In genomic region chr17:7914771-7915610, GRCh38 we compare ENCODE assay signal across 8 cellular contexts. TPM values are rescaled to one million over a fixed set of nuclear protein-coding genes. Genes with fewer than 3 reads are reported as not detected.
DNase-seq lines count a peak whose midpoint lies in the region; ATAC-seq, FAIRE-seq and TF ChIP-seq lines count a peak whose summit lies in the region.

No MANE protein-coding gene starts in this region.

- H3K79me2 ChIP-seq in endothelial cell of umbilical vein (ENCODE audit: control insufficient read depth, insufficient read depth, low read length) = no peaks in the 10 kb centered on the region

- H3K9me1 ChIP-seq in endothelial cell of umbilical vein (replicated peaks; ENCODE audit: control insufficient read depth, extremely low read depth, insufficient read depth, low read length) = no peaks in the 10 kb centered on the region

- no peak overlapping the region for H3K9ac ChIP-seq in endothelial cell of umbilical vein (replicated peaks; ENCODE audit: extremely low read depth, insufficient read depth, low read length)

- peaks cover 20% of the 10 kb centered on the region for H3K36me3 Mint-ChIP-seq in nephron progenitor cell (ENCODE audit: low read depth)

- peak overlapping the region; percentile 85 for H3K4me3 Mint-ChIP-seq in nephron progenitor cell

- CTCF ChIA-PET in endothelial cell of umbilical vein (lab: Charles Lee) = interaction anchor here (0.7 to 4.0 kb wide), 11 partner anchors 12 to 142 kb away, joined by 3 to 46 read pairs (median 4); no protein-coding TSS in a partner anchor

- dilution Hi-C loops in endothelial cell of umbilical vein (cut with MboI; ENCODE audit: extremely low pct_ligation_motif_present, low sequenced_read_pairs) = no loop called here

- H3K27ac ChIP-seq in endothelial cell of umbilical vein (ENCODE audit: insufficient read depth, low read depth, low read length) = no peak overlapping the region

- no peaks in the 10 kb centered on the region for H4K20me1 ChIP-seq in endothelial cell of umbilical vein (replicated peaks; ENCODE audit: control insufficient read depth, extremely low read depth, insufficient read depth, low read length)

- peak overlapping the region; percentile 69 for H3K27ac Mint-ChIP-seq in nephron progenitor cell

- H3K9me3 Mint-ChIP-seq in nephron progenitor cell = peaks cover 7% of the 10 kb centered on the region

- TF ChIP-seq CTCF in BE2C (IDR thresholded peaks at IDR 0.05; ENCODE audit: low read depth, low read length) (no peak), endothelial cell of umbilical vein (IDR thresholded peaks at IDR 0.05; ENCODE audit: extremely low read depth in 1 of 2, insufficient read depth in 1 of 2, low read depth in 1 of 2, low read length in 2 of 2) (no peak), nephron progenitor cell (IDR thresholded peaks at IDR 0.05) (no peak)

- ATAC-seq in GM21717 (IDR thresholded peaks at IDR 0.05; ENCODE audit: unreplicated experiment) = peak; percentile 2
- no peak for ATAC-seq in HG03469 (IDR thresholded peaks at IDR 0.05; ENCODE audit: unreplicated experiment)
- no peak for ATAC-seq in HG03175 (IDR thresholded peaks at IDR 0.05; ENCODE audit: unreplicated experiment)

- H3K9me3 ChIP-seq in BE2C = peaks cover 3% of the 10 kb centered on the region; the same call in 1 of the 2 replicates
- no peaks in the 10 kb centered on the region for H3K9me3 ChIP-seq in endothelial cell of umbilical vein (replicated peaks; ENCODE audit: control insufficient read depth, insufficient read depth, low read length)

- peaks cover 30% of the 10 kb centered on the region for H3K27me3 Mint-ChIP-seq in nephron progenitor cell (ENCODE audit: low read depth, poor library complexity)

- H3K4me3 ChIP-seq in BE2C (ENCODE audit: low read depth, low read length) (peak overlapping the region; percentile 57), endothelial cell of umbilical vein (replicated peaks in 1 of 3; ENCODE audit: insufficient read depth in 1 of 3, low read depth in 1 of 3, low read length in 3 of 3) (peak overlapping the region in 2 of 3 experiments; percentile 24 to 44)

- H3K4me1 ChIP-seq in BE2C = peaks cover 2% of the 10 kb centered on the region; the same call in 1 of the 2 replicates
- peaks cover 14% of the 10 kb centered on the region for H3K4me1 ChIP-seq in endothelial cell of umbilical vein (ENCODE audit: control insufficient read depth, extremely low read depth, insufficient read depth, low read length)

- POLR2A ChIA-PET in endothelial cell of umbilical vein (lab: Charles Lee) = no interaction called here

- H2AFZ ChIP-seq in endothelial cell of umbilical vein (ENCODE audit: low read depth, low read length) = peak overlapping the region; percentile 46

- no peak for TF ChIP-seq POLR2A in endothelial cell of umbilical vein (IDR thresholded peaks at IDR 0.05; ENCODE audit: low read depth, low read length)

- BruUV-seq in endothelial cell of umbilical vein (replicated peaks; lab: Mats Ljungman, UMichigan) = no TSS peak

- no peak for FAIRE-seq in endothelial cell of umbilical vein (lab: Jason Lieb, UNC)

- DNase-seq in BE2C (no peak), RPMI7951 (ENCODE audit: low read depth) (peak; percentile 43), endothelial cell of umbilical vein (ENCODE audit: low read depth, low spot score) (peak; percentile 67), nephron progenitor cell (no peak)
- DNase-seq in effector CD8-positive, alpha-beta T cell (lab: John Stamatoyannopoulos, UW) = no peak

- intact Hi-C loops in endothelial cell of umbilical vein (cut with micrococcal nuclease) = loop anchor here (1.0 kb wide), 1 partner anchor 26 kb away; no protein-coding TSS in a partner anchor

- H3K36me3 ChIP-seq in BE2C (no peaks in the 10 kb centered on the region; the same call in 1 of the 2 replicates), endothelial cell of umbilical vein (ENCODE audit: control insufficient read depth in 2 of 2, extremely low read depth in 1 of 2, insufficient read depth in 2 of 2, low read length in 2 of 2) (peaks cover 6 to 22% of the 10 kb centered on the region in 2 experiments)

- peaks cover 32% of the 10 kb centered on the region for H3K4me1 Mint-ChIP-seq in nephron progenitor cell

- H3K4me2 ChIP-seq in endothelial cell of umbilical vein (ENCODE audit: insufficient read depth, low read length) = peak overlapping the region; percentile 41

- H3K27me3 ChIP-seq in BE2C = no peaks in the 10 kb centered on the region
- no peaks in the 10 kb centered on the region for H3K27me3 ChIP-seq in endothelial cell of umbilical vein (ENCODE audit: control insufficient read depth in 2 of 2, insufficient read depth in 2 of 2, low read length in 2 of 2)

TF ChIP-seq in endothelial cell of umbilical vein, 7 proteins besides CTCF, POLR2A, EP300 and RAD21 (continues in another document):
- no peak for TF ChIP-seq JUN (IDR thresholded peaks at IDR 0.05; ENCODE audit: borderline replicate concordance, insufficient read depth, insufficient read length, low read depth)
- TF ChIP-seq FOS (IDR thresholded peaks at IDR 0.05; ENCODE audit: borderline replicate concordance, insufficient read depth, low read length) = no peak
- no peak for TF ChIP-seq EZH2 (IDR thresholded peaks at IDR 0.05; ENCODE audit: borderline replicate concordance, low read depth, low read length, severe bottlenecking)
- TF ChIP-seq MAX (IDR thresholded peaks at IDR 0.05; ENCODE audit: insufficient read depth, insufficient read length) = no peak

RNA-seq across cellular contexts. Expression of gene RNF227, which starts 1.1 kb away (rescaled TPM):
- polyA plus RNA-seq in BE2C (2012; ENCODE audit: insufficient read depth, insufficient read length, low read depth) = 3.3 TPM
- total RNA-seq in RPMI7951 (2014; rRNA removed; shearing (Covaris generic)) = 2.3 and 7.8 TPM in 2 replicates
- 0.58 TPM in 2 replicates for total RNA-seq in endothelial cell of umbilical vein
- polyA plus RNA-seq in endothelial cell of umbilical vein = 0.76 TPM in 2 replicates
- polyA plus RNA-seq in endothelial cell of umbilical vein (2011; cell fraction: cytosol; rRNA removed) = 0.56 and 1.3 TPM in 2 replicates
- 0.94 and 1.7 TPM in 2 replicates for polyA plus RNA-seq in endothelial cell of umbilical vein (2011; cell fraction: nucleus; rRNA removed)
- 0.33 and 0.40 TPM in 2 replicates for polyA plus RNA-seq in endothelial cell of umbilical vein (2012)
- polyA minus RNA-seq in endothelial cell of umbilical vein = 0.49 and 0.87 TPM in 2 replicates
- polyA minus RNA-seq in endothelial cell of umbilical vein (2011; cell fraction: cytosol; rRNA and poly(A)+ RNA removed) = 4.6 TPM
- 0.72 and 0.91 TPM in 2 replicates for polyA minus RNA-seq in endothelial cell of umbilical vein (2011; cell fraction: nucleus; rRNA and poly(A)+ RNA removed)

RNA-seq across cellular contexts. Expression of gene KCNAB3, which starts 14.7 kb away (rescaled TPM):
- 1.6 TPM for polyA plus RNA-seq in BE2C (2012; ENCODE audit: insufficient read depth, insufficient read length, low read depth)
- 1.1 TPM in 2 replicates for total RNA-seq in RPMI7951 (2014; rRNA removed; shearing (Covaris generic))
- 2.4 and 4.2 TPM in 2 replicates for total RNA-seq in endothelial cell of umbilical vein
- polyA plus RNA-seq in endothelial cell of umbilical vein = 1.3 and 2.1 TPM in 2 replicates
- polyA plus RNA-seq in endothelial cell of umbilical vein (2011; cell fraction: cytosol; rRNA removed) = 0.34 and 0.72 TPM in 2 replicates
- polyA plus RNA-seq in endothelial cell of umbilical vein (2011; cell fraction: nucleus; rRNA removed) = 21.7 and 22.6 TPM in 2 replicates
- polyA plus RNA-seq in endothelial cell of umbilical vein (2012) = 1.8 and 2.1 TPM in 2 replicates
- 0.83 and 1.6 TPM in 2 replicates for polyA minus RNA-seq in endothelial cell of umbilical vein
- not detected for polyA minus RNA-seq in endothelial cell of umbilical vein (2011; cell fraction: cytosol; rRNA and poly(A)+ RNA removed)
- polyA minus RNA-seq in endothelial cell of umbilical vein (2011; cell fraction: nucleus; rRNA and poly(A)+ RNA removed) = 1.9 and 3.6 TPM in 2 replicates

RNA-seq across cellular contexts. Expression of gene TRAPPC1, which starts 16.8 kb away (rescaled TPM):
- 156 TPM for polyA plus RNA-seq in BE2C (2012; ENCODE audit: insufficient read depth, insufficient read length, low read depth)
- total RNA-seq in RPMI7951 (2014; rRNA removed; shearing (Covaris generic)) = 39.9 and 54.2 TPM in 2 replicates
- 139 and 146 TPM in 2 replicates for total RNA-seq in endothelial cell of umbilical vein
- 250 and 272 TPM in 2 replicates for polyA plus RNA-seq in endothelial cell of umbilical vein
- polyA plus RNA-seq in endothelial cell of umbilical vein (2011; cell fraction: cytosol; rRNA removed) = 270 and 310 TPM in 2 replicates
- 66.9 and 75.5 TPM in 2 replicates for polyA plus RNA-seq in endothelial cell of umbilical vein (2011; cell fraction: nucleus; rRNA removed)
- 215 and 270 TPM in 2 replicates for polyA plus RNA-seq in endothelial cell of umbilical vein (2012)
- 158 and 166 TPM in 2 replicates for polyA minus RNA-seq in endothelial cell of umbilical vein
- polyA minus RNA-seq in endothelial cell of umbilical vein (2011; cell fraction: cytosol; rRNA and poly(A)+ RNA removed) = 40.5 TPM
- polyA minus RNA-seq in endothelial cell of umbilical vein (2011; cell fraction: nucleus; rRNA and poly(A)+ RNA removed) = 19.4 and 23.1 TPM in 2 replicates

RNA-seq across cellular contexts. Expression of gene CNTROB, which starts 17.0 kb away (rescaled TPM):
- 17.5 TPM for polyA plus RNA-seq in BE2C (2012; ENCODE audit: insufficient read depth, insufficient read length, low read depth)
- total RNA-seq in RPMI7951 (2014; rRNA removed; shearing (Covaris generic)) = 19.6 and 23.2 TPM in 2 replicates
- 45.0 and 47.2 TPM in 2 replicates for total RNA-seq in endothelial cell of umbilical vein
- polyA plus RNA-seq in endothelial cell of umbilical vein = 24.9 and 27.8 TPM in 2 replicates
- polyA plus RNA-seq in endothelial cell of umbilical vein (2011; cell fraction: cytosol; rRNA removed) = 23.6 and 27.2 TPM in 2 replicates
- 138 and 152 TPM in 2 replicates for polyA plus RNA-seq in endothelial cell of umbilical vein (2011; cell fraction: nucleus; rRNA removed)
- polyA plus RNA-seq in endothelial cell of umbilical vein (2012) = 30.2 and 32.5 TPM in 2 replicates
- 22.2 and 23.3 TPM in 2 replicates for polyA minus RNA-seq in endothelial cell of umbilical vein
- polyA minus RNA-seq in endothelial cell of umbilical vein (2011; cell fraction: cytosol; rRNA and poly(A)+ RNA removed) = 13.3 TPM
- polyA minus RNA-seq in endothelial cell of umbilical vein (2011; cell fraction: nucleus; rRNA and poly(A)+ RNA removed) = 28.6 and 45.2 TPM in 2 replicates

RNA-seq across cellular contexts. Expression of gene CHD3, which starts 26.4 kb away (rescaled TPM):
- 66.8 TPM for polyA plus RNA-seq in BE2C (2012; ENCODE audit: insufficient read depth, insufficient read length, low read depth)
- total RNA-seq in RPMI7951 (2014; rRNA removed; shearing (Covaris generic)) = 20.3 and 30.8 TPM in 2 replicates
- total RNA-seq in endothelial cell of umbilical vein = 185 and 189 TPM in 2 replicates
- 102 and 108 TPM in 2 replicates for polyA plus RNA-seq in endothelial cell of umbilical vein
- 49.9 and 71.3 TPM in 2 replicates for polyA plus RNA-seq in endothelial cell of umbilical vein (2011; cell fraction: cytosol; rRNA removed)
- 282 and 317 TPM in 2 replicates for polyA plus RNA-seq in endothelial cell of umbilical vein (2011; cell fraction: nucleus; rRNA removed)
- 104 and 141 TPM in 2 replicates for polyA plus RNA-seq in endothelial cell of umbilical vein (2012)
- 169 and 172 TPM in 2 replicates for polyA minus RNA-seq in endothelial cell of umbilical vein
- polyA minus RNA-seq in endothelial cell of umbilical vein (2011; cell fraction: cytosol; rRNA and poly(A)+ RNA removed) = 55.1 TPM
- polyA minus RNA-seq in endothelial cell of umbilical vein (2011; cell fraction: nucleus; rRNA and poly(A)+ RNA removed) = 98.9 and 110 TPM in 2 replicates

Comparison
In these comparisons a context has a peak if more than half of its experiments do, and no peak if none do; other contexts are left out.
1. DNase-seq: peak in RPMI7951 (single experiment) and endothelial cell of umbilical vein (single experiment); none in BE2C (single experiment), nephron progenitor cell (single experiment) and effector CD8-positive, alpha-beta T cell (single experiment).